8 cellular contexts compared by ENCODE assay signal in the genomic region with DNA sequence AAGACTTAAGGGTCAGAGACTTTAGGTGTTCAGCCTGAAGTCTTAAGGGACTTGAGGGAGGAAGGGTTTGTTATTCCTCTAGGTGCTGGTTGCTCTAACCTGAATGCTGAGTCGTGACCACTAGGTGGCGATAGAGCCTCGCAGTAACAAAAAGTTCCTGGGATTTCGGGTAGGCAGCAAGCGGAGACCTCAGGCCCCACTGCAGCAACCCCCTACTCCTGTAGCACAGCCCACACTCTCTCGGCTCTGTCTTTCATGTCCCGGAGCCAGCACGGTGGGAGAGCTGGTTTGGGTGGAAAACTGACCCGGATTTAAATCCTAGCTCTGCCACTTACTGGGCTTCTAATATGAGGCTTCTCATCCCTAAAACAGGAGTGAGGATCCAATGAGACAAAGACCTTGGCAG.
A peak's percentile ranks its signal among the peaks of the same experiment; 100 is the strongest.
DNase-seq lines count a peak whose midpoint lies in the region; ATAC-seq and TF ChIP-seq lines count a peak whose summit lies in the region.

No MANE protein-coding gene starts in this region.

- CTCF ChIA-PET in MCF 10A (lab: Yijun Ruan, JAX): interaction anchor here (0.6 to 7.3 kb wide), 53 partner anchors 9 to 1417 kb away, joined by 3 to 90 read pairs (median 4); a partner anchor contains a TSS

- POLR2A ChIA-PET in MCF 10A (lab: Yijun Ruan, JAX): interaction anchor here (1.2 kb wide), 1 partner anchor 23 kb away, joined by 3 read pairs; no protein-coding TSS in a partner anchor

- intact Hi-C loops in MCF 10A (cut with micrococcal nuclease): loop anchor here (1.0 to 10.0 kb wide), 8 partner anchors 55 to 1305 kb away; a partner anchor contains a TSS

- H3K36me3 ChIP-seq in HAP-1 (replicated peaks): no peaks in the 10 kb centered on the region

- H3K4me1 ChIP-seq in HAP-1: peaks cover 8% of the 10 kb centered on the region

- H3K4me1 Mint-ChIP-seq in MCF 10A (ENCODE audit: insufficient read depth, unreplicated experiment): no peaks in the 10 kb centered on the region

- H3K9me3 Mint-ChIP-seq in MCF 10A (ENCODE audit: unreplicated experiment): no peaks in the 10 kb centered on the region

- H3K4me3 ChIP-seq in HAP-1: no peak overlapping the region

- ATAC-seq in HG03025 (IDR thresholded peaks at IDR 0.05; ENCODE audit: low FRiP score, unreplicated experiment): no peak

- H3K27me3 Mint-ChIP-seq in MCF 10A (ENCODE audit: insufficient read depth, unreplicated experiment): no peaks in the 10 kb centered on the region

- H3K9me3 ChIP-seq in HAP-1: no peaks in the 10 kb centered on the region

- peak; percentile 96 for TF ChIP-seq CTCF in MCF 10A (IDR thresholded peaks at IDR 0.05; ENCODE audit: unreplicated experiment)

- H3K27ac Mint-ChIP-seq in MCF 10A (ENCODE audit: low read depth, unreplicated experiment): no peak overlapping the region

- H3K27me3 ChIP-seq in HAP-1 (ENCODE audit: low read depth): no peaks in the 10 kb centered on the region

- H3K36me3 Mint-ChIP-seq in MCF 10A (ENCODE audit: insufficient read depth, unreplicated experiment): no peaks in the 10 kb centered on the region

- in situ Hi-C loops in HAP-1 (cut with MboI; ENCODE audit: low sequenced_read_pairs): loop anchor here (25.0 kb wide), 3 partner anchors 417 to 883 kb away; no protein-coding TSS in a partner anchor

- H3K4me3 Mint-ChIP-seq in MCF 10A (ENCODE audit: unreplicated experiment): no peak overlapping the region

- no TSS peak for BruUV-seq in MCF 10A (replicated peaks; lab: Mats Ljungman, UMichigan)

- DNase-seq in DMS79 (lab: John Stamatoyannopoulos, UW) (peak; percentile 3), HAP-1 (ENCODE audit: low spot score in 2 of 2) (peak; percentile 85 to 90), NCI-H1694 treated with DMSO at 0.1 percent for 48 hours (lab: John Stamatoyannopoulos, UW) (peak; percentile 48), UCSD-AML1 (lab: John Stamatoyannopoulos, UW; ENCODE audit: unreplicated experiment) (peak; percentile 63), MCF 10A (ENCODE audit: unreplicated experiment) (peak; percentile 84), iris pigment epithelial cell (ENCODE audit: low read depth) (peak; percentile 69)
- DNase-seq in stimulated activated CD4-positive, alpha-beta T cell treated with anti-CD3 and anti-CD28 coated beads, Interleukin-15, amount 100 ng/mL, for 24 hours: peak; percentile 80

Comparison
In these comparisons a context has a peak if more than half of its experiments do, and no peak if none do; other contexts are left out.
1. DNase-seq: peak in every context shown above with its lines; median percentile 88 in HAP-1; 84 in MCF 10A; 80 in stimulated activated CD4-positive, alpha-beta T cell treated with anti-CD3 and anti-CD28 coated beads, Interleukin-15, amount 100 ng/mL, for 24 hours; 69 in iris pigment epithelial cell; 63 in UCSD-AML1; 48 in NCI-H1694 treated with DMSO at 0.1 percent for 48 hours; 3 in DMS79.